ENCODE assay signal across 26 cellular contexts in the genomic region with DNA sequence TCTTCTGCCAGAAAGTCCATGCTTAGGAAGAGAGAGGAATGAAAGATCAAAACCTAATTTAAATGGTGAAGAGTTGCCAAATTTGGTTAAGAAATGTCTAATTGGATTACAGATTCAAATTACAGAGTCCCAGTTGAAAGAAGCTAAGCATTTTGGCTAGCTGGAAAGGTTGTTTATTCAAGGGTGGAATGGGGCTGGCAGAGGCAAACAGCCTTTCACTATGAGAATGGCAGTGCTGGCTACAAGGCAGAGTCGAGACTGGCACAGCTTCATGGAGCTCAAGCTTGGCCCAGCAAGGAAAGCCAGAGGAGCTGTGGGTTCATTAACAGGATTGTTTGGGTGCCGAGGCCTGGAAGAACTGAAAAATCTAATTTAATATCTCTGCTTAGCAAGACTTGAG. TPM values are rescaled to one million over a fixed set of nuclear protein-coding genes. Genes with fewer than 3 reads are reported as not detected.
A peak's percentile ranks its signal among the peaks of the same experiment; 100 is the strongest.
DNase-seq lines count a peak whose midpoint lies in the region; ATAC-seq lines count a peak whose summit lies in the region.
"Had no signal": no experiment of that assay in that cellular context is flagged by ENCODE, and none has a peak within 500 bp of the region (broad histone marks: within the 10 kb centered on the region; RNA-seq: fewer than 3 reads in every experiment).

No MANE protein-coding gene starts in this region.

- ATAC-seq in Right ventricle myocardium superior (ENCODE audit: poor library complexity), result peak; percentile 53
- ATAC-seq: activated CD8-positive, alpha-beta T cell treated with anti-CD3 and anti-CD28 coated beads for 36 hours; naive thymus-derived CD8-positive, alpha-beta T cell; upper lobe of right lung had no signal

- DNase-seq in Right ventricle myocardium superior (no peak), cardiac septum (ENCODE audit: low spot score) (no peak), medulla oblongata (ENCODE audit: extremely low spot score) (peak; percentile 78), substantia nigra (lab: John Stamatoyannopoulos, UW) (peak in 31 of 49 donors; percentile 3 to 64 (median 28)), NCI-H510A (lab: John Stamatoyannopoulos, UW) (no peak), KBM-7 (no peak)
- no peak for DNase-seq in activated CD4-positive, alpha-beta T cell treated with anti-CD3 and anti-CD28 coated beads for 4 hours
- DNase-seq: activated CD4-positive, CD25-positive, alpha-beta regulatory T cell; activated CD8-positive, alpha-beta T cell treated with anti-CD3 and anti-CD28 coated beads for 36 hours; activated naive CD4-positive, alpha-beta T cell treated with Interleukin-2 at 50 U/mL for 16 hours; activated T-cell treated with anti-CD3 and anti-CD28 coated beads, Interleukin-2, amount 50 U/mL, for 24 hours; AML-193; amniotic stem cell; COR-L47; effector CD8-positive, alpha-beta T cell; esophagus squamous epithelium; immature natural killer cell; naive thymus-derived CD8-positive, alpha-beta T cell; NCI-H187 treated with DMSO at 0.1 percent for 48 hours; NCI-H345; stomach; T1000; upper lobe of right lung had no signal

- H3K36me3 Mint-ChIP-seq in dendritic cell treated with granulocyte-macrophage colony-stimulating factor and Interleukin-4, amounts not matched to agents 40 ng/mL and 50 ng/mL, for 4 days (ENCODE audit: low read depth), result peaks cover 65% of the 10 kb centered on the region

- peak overlapping the region; percentile 67 for H3K27ac Mint-ChIP-seq in dendritic cell treated with granulocyte-macrophage colony-stimulating factor and Interleukin-4, amounts not matched to agents 40 ng/mL and 50 ng/mL, for 4 days
- H3K27ac Mint-ChIP-seq: activated CD8-positive, alpha-beta T cell treated with anti-CD3 and anti-CD28 coated beads for 36 hours; activated T-cell treated with anti-CD3 and anti-CD28 coated beads, Interleukin-2, amount 50 U/mL, for 24 hours had no signal

- no peaks in the 10 kb centered on the region for H3K9me3 Mint-ChIP-seq in dendritic cell treated with granulocyte-macrophage colony-stimulating factor and Interleukin-4, amounts not matched to agents 40 ng/mL and 50 ng/mL, for 4 days
- H3K9me3 Mint-ChIP-seq: activated CD8-positive, alpha-beta T cell treated with anti-CD3 and anti-CD28 coated beads for 36 hours; activated T-cell treated with anti-CD3 and anti-CD28 coated beads, Interleukin-2, amount 50 U/mL, for 24 hours; central memory CD8-positive, alpha-beta T cell; immature natural killer cell; naive thymus-derived CD8-positive, alpha-beta T cell had no signal

- intact Hi-C loops in Right ventricle myocardium superior (cut with DNase I), result no loop called here
- intact Hi-C loops in cardiac septum (cut with DNase I), result no loop called here
- intact Hi-C loops in dendritic cell treated with granulocyte-macrophage colony-stimulating factor and Interleukin-4, amounts not matched to agents 40 ng/mL and 50 ng/mL, for 4 days (cut with micrococcal nuclease), result no loop called here

- no peaks in the 10 kb centered on the region for H3K27me3 Mint-ChIP-seq in dendritic cell treated with granulocyte-macrophage colony-stimulating factor and Interleukin-4, amounts not matched to agents 40 ng/mL and 50 ng/mL, for 4 days
- H3K27me3 Mint-ChIP-seq: activated CD8-positive, alpha-beta T cell treated with anti-CD3 and anti-CD28 coated beads for 36 hours; activated T-cell treated with anti-CD3 and anti-CD28 coated beads, Interleukin-2, amount 50 U/mL, for 24 hours; central memory CD8-positive, alpha-beta T cell; naive thymus-derived CD8-positive, alpha-beta T cell had no signal

- H3K4me1 Mint-ChIP-seq in dendritic cell treated with granulocyte-macrophage colony-stimulating factor and Interleukin-4, amounts not matched to agents 40 ng/mL and 50 ng/mL, for 4 days (ENCODE audit: low read depth), result peaks cover 83% of the 10 kb centered on the region

- H3K27ac ChIP-seq in substantia nigra (ENCODE audit: low read depth, low read length, poor library complexity, severe bottlenecking), result no peak overlapping the region
- H3K27ac ChIP-seq: 22Rv1, upper lobe of right lung had no signal

- no peak overlapping the region for H3K4me3 Mint-ChIP-seq in dendritic cell treated with granulocyte-macrophage colony-stimulating factor and Interleukin-4, amounts not matched to agents 40 ng/mL and 50 ng/mL, for 4 days
- H3K4me3 Mint-ChIP-seq: activated CD8-positive, alpha-beta T cell treated with anti-CD3 and anti-CD28 coated beads for 36 hours; activated T-cell treated with anti-CD3 and anti-CD28 coated beads, Interleukin-2, amount 50 U/mL, for 24 hours; central memory CD8-positive, alpha-beta T cell; immature natural killer cell; naive thymus-derived CD8-positive, alpha-beta T cell had no signal

- in situ Hi-C loops in KBM-7 (cut with MboI; ENCODE audit: low pct_unique_long_range_greater_than_20kb, low sequenced_read_pairs), result no loop called here

RNA-seq across cellular contexts. Expression of a gene that starts 13.6 kb away (rescaled TPM):
- 31.3 TPM for total RNA-seq in Right ventricle myocardium superior
- 101 TPM for total RNA-seq in cardiac septum

RNA-seq across cellular contexts. Expression of a gene that starts 35.1 kb away (rescaled TPM):
- total RNA-seq in Right ventricle myocardium superior (43.1 TPM), cardiac septum (39.4 TPM)

Comparison
In these comparisons a context has a peak if more than half of its experiments do, and no peak if none do; other contexts are left out.
1. DNase-seq: peak in medulla oblongata (single experiment) and substantia nigra (31 of 49); none in Right ventricle myocardium superior (single experiment), cardiac septum (single experiment), NCI-H510A (single experiment), KBM-7 (single experiment) and activated CD4-positive, alpha-beta T cell treated with anti-CD3 and anti-CD28 coated beads for 4 hours (0 of 2).